ENCODE assay signal across 18 cellular contexts in the genomic region with DNA sequence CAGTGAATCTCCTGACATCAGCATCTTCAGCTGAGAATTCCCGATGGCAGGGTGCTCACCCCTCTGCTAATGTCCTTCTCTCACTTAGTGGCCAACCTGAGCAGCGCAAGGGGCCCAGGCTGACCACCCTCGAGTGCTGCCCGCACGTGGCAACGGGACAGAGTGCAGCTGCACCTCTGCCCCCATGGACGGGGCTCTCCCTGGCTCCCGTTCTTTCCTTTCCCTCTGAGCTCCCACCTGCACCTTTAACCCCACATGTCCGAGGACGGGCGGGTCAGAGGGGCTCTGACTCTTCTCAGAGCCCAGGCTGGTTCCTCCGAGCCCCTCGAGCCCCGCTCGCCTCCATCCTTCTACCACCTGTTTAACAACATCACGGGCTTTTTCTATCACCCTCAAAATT.
"Had no signal": no experiment of that assay in that cellular context is flagged by ENCODE, and none has a peak within 500 bp of the region (broad histone marks: within the 10 kb centered on the region; RNA-seq: fewer than 3 reads in every experiment).

No MANE protein-coding gene starts in this region.

- H3K4me1 ChIP-seq: ascending aorta, breast epithelium had no signal

- ATAC-seq: left ventricle myocardium superior, SK-N-SH treated with all-trans-retinoic acid at 6 μM for 48 hours, T-cell had no signal

- H3K4me3 ChIP-seq: ascending aorta, breast epithelium, thyroid gland had no signal

- H3K9me3 ChIP-seq: ascending aorta, thyroid gland had no signal

- H3K9me3 Mint-ChIP-seq: activated T-helper 1 cell treated with anti-CD3 and anti-CD28 coated beads, Interleukin-12 subunit alpha, Interleukin-12 subunit beta, Interleukin-2, Interleukin-4 antibody, amounts not matched to agents 30 ng/mL and 10 ng/mL and 1 ng/mL, durations not matched to agents 14 hours and 24 hours and 36 hours; T-cell had no signal

- H3K4me3 Mint-ChIP-seq: activated T-helper 1 cell treated with anti-CD3 and anti-CD28 coated beads, Interleukin-12 subunit alpha, Interleukin-12 subunit beta, Interleukin-2, Interleukin-4 antibody, amounts not matched to agents 30 ng/mL and 10 ng/mL and 1 ng/mL, durations not matched to agents 14 hours and 24 hours and 36 hours; T-cell had no signal

- H3K9ac ChIP-seq: parathyroid adenoma had no signal

- H3K36me3 ChIP-seq: breast epithelium had no signal

- H3K27me3 ChIP-seq: ascending aorta, breast epithelium, thyroid gland had no signal

- H3K27ac Mint-ChIP-seq: activated T-helper 1 cell treated with anti-CD3 and anti-CD28 coated beads, Interleukin-12 subunit alpha, Interleukin-12 subunit beta, Interleukin-2, Interleukin-4 antibody, amounts not matched to agents 30 ng/mL and 10 ng/mL and 1 ng/mL, durations not matched to agents 14 hours and 24 hours and 36 hours had no signal

- DNase-seq: activated CD4-positive, alpha-beta T cell treated with anti-CD3 and anti-CD28 coated beads, Interleukin-2, amount 50 U/mL, for 1 hour; activated T-cell treated with anti-CD3 and anti-CD28 coated beads for 4 hours; dermis blood vessel endothelial cell; effector memory CD4-positive, alpha-beta T cell; left ventricle myocardium superior; retina; stimulated activated CD4-positive, alpha-beta T cell treated with anti-CD3 and anti-CD28 coated beads, Interleukin-12 subunit alpha, Interleukin-12 subunit beta, amount 100 ng/mL, for 4 hours; stimulated activated CD4-positive, alpha-beta T cell treated with anti-CD3 and anti-CD28 coated beads, Interleukin-1b, Interleukin-23, amount 100 ng/mL, for 48 hours; stimulated activated CD8-positive, alpha-beta memory T cell treated with anti-CD3 and anti-CD28 coated beads, Interleukin-4, amount 100 ng/mL, for 48 hours; stimulated activated naive CD4-positive, alpha-beta T cell treated with Interleukin-2 at 50 U/mL for 16 hours; T-cell; T-helper 9 cell had no signal

- H3K27me3 Mint-ChIP-seq: T-cell had no signal

- H3K27ac ChIP-seq: ascending aorta, breast epithelium, parathyroid adenoma, thyroid gland had no signal
